1 cellular context compared by ENCODE assay signal in genomic region chr13:27404680-27405079, GRCh38.
TF ChIP-seq lines count a peak whose summit lies in the region.

No MANE protein-coding gene starts in this region.

TF ChIP-seq in HepG2, 621 proteins besides CTCF, POLR2A, EP300 and RAD21 (continues in another document):
- no peak for TF ChIP-seq ZNF563 (CRISPR knock-in tag; IDR thresholded peaks at IDR 0.05)
- 0 out of 2 replicates have a peak, but pooled peaks have one; percentile 12 for TF ChIP-seq BORCS8-MEF2B (CRISPR knock-in tag; IDR thresholded peaks at IDR 0.05)
- TF ChIP-seq ZNF850 (CRISPR knock-in tag; conservative IDR thresholded peaks at IDR 0.05) = no peak
- TF ChIP-seq ZNF276 (CRISPR knock-in tag; IDR thresholded peaks at IDR 0.05; ENCODE audit: low read depth) = no peak
- no peak for TF ChIP-seq JUND (CRISPR knock-in tag; IDR thresholded peaks at IDR 0.05)
- TF ChIP-seq BRD4 (CRISPR knock-in tag; IDR thresholded peaks at IDR 0.05) = peak; percentile 47; the same call in 1 of the 2 replicates
- TF ChIP-seq SYNCRIP (IDR thresholded peaks at IDR 0.05; ENCODE audit: insufficient read depth, low read depth, low read length) = no peak
- no peak for TF ChIP-seq ZNF3 (CRISPR knock-in tag; IDR thresholded peaks at IDR 0.05)
- TF ChIP-seq CENPT (CRISPR knock-in tag; IDR thresholded peaks at IDR 0.05; ENCODE audit: low read depth) = no peak
- TF ChIP-seq ZNF780A (CRISPR knock-in tag; IDR thresholded peaks at IDR 0.05) = no peak
- no peak for TF ChIP-seq MATR3 (CRISPR knock-in tag; IDR thresholded peaks at IDR 0.05)
- no peak for TF ChIP-seq NCOA2 (CRISPR knock-in tag; IDR thresholded peaks at IDR 0.05)
- no peak for TF ChIP-seq REL (CRISPR knock-in tag; conservative IDR thresholded peaks at IDR 0.05)
- TF ChIP-seq CBFB (CRISPR knock-in tag; IDR thresholded peaks at IDR 0.05) = no peak
- TF ChIP-seq KLF6 (CRISPR knock-in tag; IDR thresholded peaks at IDR 0.05) = no peak
- no peak for TF ChIP-seq RBM39 (IDR thresholded peaks at IDR 0.05; ENCODE audit: low read depth, low read length, poor library complexity, severe bottlenecking)
- no peak for TF ChIP-seq ZNF672 (CRISPR knock-in tag; IDR thresholded peaks at IDR 0.05)
- TF ChIP-seq ZNF574 (CRISPR knock-in tag; IDR thresholded peaks at IDR 0.05) = no peak
- TF ChIP-seq CBX2 (IDR thresholded peaks at IDR 0.05; ENCODE audit: low read depth, low read length) = no peak
- no peak for TF ChIP-seq CBX2 (CRISPR knock-in tag; IDR thresholded peaks at IDR 0.05; ENCODE audit: low read depth)
- TF ChIP-seq ZNF724P (CRISPR knock-in tag; IDR thresholded peaks at IDR 0.05; ENCODE audit: borderline replicate concordance) = no peak
- TF ChIP-seq ZBTB38 (CRISPR knock-in tag; IDR thresholded peaks at IDR 0.05) = peak; percentile 92
- no peak for TF ChIP-seq CENPX (CRISPR knock-in tag; IDR thresholded peaks at IDR 0.05)
- TF ChIP-seq ZHX1 (CRISPR knock-in tag; IDR thresholded peaks at IDR 0.05; ENCODE audit: low read depth) = 0 out of 2 replicates have a peak, but pooled peaks have one; percentile 2
- TF ChIP-seq ZNF224 (CRISPR knock-in tag; IDR thresholded peaks at IDR 0.05) = no peak
- TF ChIP-seq KLF13 (CRISPR knock-in tag; IDR thresholded peaks at IDR 0.05) = no peak
- TF ChIP-seq BHLHE40 (IDR thresholded peaks at IDR 0.05; ENCODE audit: low read length) = no peak
- TF ChIP-seq ZBTB4 (CRISPR knock-in tag; IDR thresholded peaks at IDR 0.05; ENCODE audit: borderline replicate concordance) = peak; percentile 41; the same call in 1 of the 2 replicates
- no peak for TF ChIP-seq ETV5 (CRISPR knock-in tag; IDR thresholded peaks at IDR 0.05; ENCODE audit: borderline replicate concordance)
- TF ChIP-seq ZNF670 (CRISPR knock-in tag; IDR thresholded peaks at IDR 0.05; ENCODE audit: borderline replicate concordance) = no peak
- no peak for TF ChIP-seq ZKSCAN8 (CRISPR knock-in tag; IDR thresholded peaks at IDR 0.05; ENCODE audit: borderline replicate concordance)
- no peak for TF ChIP-seq ZNF644 (CRISPR knock-in tag; IDR thresholded peaks at IDR 0.05; ENCODE audit: low read depth)
- no peak for TF ChIP-seq HNRNPLL (IDR thresholded peaks at IDR 0.05; ENCODE audit: low read depth, low read length, poor library complexity, severe bottlenecking)
- TF ChIP-seq RFXANK (CRISPR knock-in tag; IDR thresholded peaks at IDR 0.05) = no peak
- TF ChIP-seq ZNF292 (CRISPR knock-in tag; IDR thresholded peaks at IDR 0.05; ENCODE audit: borderline replicate concordance, low read depth) = no peak
- TF ChIP-seq HNRNPL (IDR thresholded peaks at IDR 0.05; ENCODE audit: low read depth, low read length) = peak; percentile 61; the same call in 1 of the 2 replicates
- TF ChIP-seq MNT (IDR thresholded peaks at IDR 0.05) = no peak
- no peak for TF ChIP-seq ZNF577 (CRISPR knock-in tag; IDR thresholded peaks at IDR 0.05; ENCODE audit: borderline replicate concordance, low read depth)
- no peak for TF ChIP-seq GZF1 (CRISPR knock-in tag; IDR thresholded peaks at IDR 0.05)
- peak; percentile 30 for TF ChIP-seq MED8 (CRISPR knock-in tag; IDR thresholded peaks at IDR 0.05; ENCODE audit: insufficient replicate concordance)
- TF ChIP-seq AFF4 (CRISPR knock-in tag; IDR thresholded peaks at IDR 0.05) = no peak
- TF ChIP-seq RNF219 (CRISPR knock-in tag; IDR thresholded peaks at IDR 0.05) = no peak
- TF ChIP-seq PRPF4 (IDR thresholded peaks at IDR 0.05; ENCODE audit: low read depth, low read length, poor library complexity, severe bottlenecking) = peak; percentile 50
